14 cellular contexts compared by ENCODE assay signal in the genomic region with DNA sequence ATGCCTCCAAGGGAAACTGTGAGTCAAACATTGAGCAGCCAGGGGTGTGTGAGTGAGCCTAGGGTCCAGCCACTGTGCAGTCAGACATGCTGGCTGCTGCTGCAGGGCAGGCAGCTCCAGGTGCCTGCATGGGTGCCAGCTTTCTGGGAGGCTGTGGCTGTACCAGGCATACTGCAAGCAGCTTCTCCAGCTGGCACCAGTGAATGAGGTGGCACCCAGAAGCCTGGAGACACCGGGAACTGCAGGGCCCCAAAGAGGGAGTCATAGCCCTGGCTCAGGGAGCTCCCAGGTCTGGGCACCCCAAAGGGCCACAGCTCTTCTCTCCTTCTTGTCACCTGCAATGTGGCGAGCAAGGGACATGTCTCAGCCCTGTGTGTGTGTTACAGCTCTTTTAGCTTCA.
DNase-seq lines count a peak whose midpoint lies in the region; ATAC-seq and TF ChIP-seq lines count a peak whose summit lies in the region.
"Had no signal": no experiment of that assay in that cellular context is flagged by ENCODE, and none has a peak within 500 bp of the region (broad histone marks: within the 10 kb centered on the region; RNA-seq: fewer than 3 reads in every experiment).

No MANE protein-coding gene starts in this region.

- no CpG with 5 or more reads among the region's 2 CpGs for WGBS in trophoblast cell (ENCODE audit: extremely low coverage, insufficient coverage, insufficient read length)

- H3K79me1 ChIP-seq in trophoblast cell (ENCODE audit: low read length), result no peaks in the 10 kb centered on the region

- H3K23ac ChIP-seq in trophoblast cell (ENCODE audit: low read length), result no peak overlapping the region

- no peak overlapping the region for H2BK12ac ChIP-seq in trophoblast cell (ENCODE audit: low read length)

- TF ChIP-seq CTCF in RWPE2 (IDR thresholded peaks at IDR 0.05; ENCODE audit: poor library complexity, severe bottlenecking) (no peak), epithelial cell of esophagus (IDR thresholded peaks at IDR 0.05; ENCODE audit: insufficient read depth, low read depth, low read length, missing control alignments) (no peak)

- H3K18ac ChIP-seq in trophoblast cell (ENCODE audit: low read length), result no peak overlapping the region

- no peak overlapping the region for H3K4me3 ChIP-seq in RWPE2 (ENCODE audit: severe bottlenecking)
- H3K4me3 ChIP-seq in epithelial cell of esophagus (ENCODE audit: low read length), result no peak overlapping the region
- no peak overlapping the region for H3K4me3 ChIP-seq in trophoblast cell (ENCODE audit: low read depth, low read length)
- H3K4me3 ChIP-seq: A549 had no signal

- no peaks in the 10 kb centered on the region for H3K79me2 ChIP-seq in trophoblast cell (ENCODE audit: control insufficient read depth, insufficient read depth, low read length, poor library complexity)

- H4K12ac ChIP-seq in trophoblast cell (ENCODE audit: low read depth, low read length), result no peak overlapping the region

- no peak overlapping the region for H2BK120ac ChIP-seq in trophoblast cell (ENCODE audit: insufficient read depth, low read length, poor library complexity)

- H3K14ac ChIP-seq in trophoblast cell (ENCODE audit: low read length), result no peak overlapping the region

- H3K4me2 ChIP-seq in trophoblast cell (ENCODE audit: low read length), result no peak overlapping the region
- H3K4me2 ChIP-seq: A549 had no signal

- H4K91ac ChIP-seq in trophoblast cell (ENCODE audit: low read depth, low read length), result no peak overlapping the region

- no peak overlapping the region for H4K8ac ChIP-seq in trophoblast cell (ENCODE audit: low read depth, low read length)

- H3K9me3 ChIP-seq in RWPE2 (ENCODE audit: severe bottlenecking) (no peaks in the 10 kb centered on the region), trophoblast cell (ENCODE audit: insufficient read depth, low read depth, low read length) (no peaks in the 10 kb centered on the region)
- H3K9me3 ChIP-seq: A549, Caco-2 had no signal

- no peak overlapping the region for H3K4ac ChIP-seq in trophoblast cell (ENCODE audit: low read depth, low read length)

- ATAC-seq in RWPE2 (ENCODE audit: low read depth), result 0 out of 3 replicates have a peak, but pooled peaks have one; percentile 21
- no peak for ATAC-seq in GM18867 (IDR thresholded peaks at IDR 0.05; ENCODE audit: unreplicated experiment)
- ATAC-seq: A549 had no signal

- H3K27ac ChIP-seq in RWPE2 (ENCODE audit: poor library complexity, severe bottlenecking) (no peak overlapping the region), trophoblast cell (ENCODE audit: low read depth, low read length) (no peak overlapping the region)
- H3K27ac ChIP-seq: A549, C4-2B had no signal

- no peaks in the 10 kb centered on the region for H3K36me3 ChIP-seq in RWPE2 (ENCODE audit: low read depth)
- H3K36me3 ChIP-seq in trophoblast cell (ENCODE audit: control insufficient read depth in 1 of 2, insufficient read depth in 2 of 2, low read length in 2 of 2), result no peaks in the 10 kb centered on the region

- H2BK5ac ChIP-seq in trophoblast cell (ENCODE audit: low read depth, low read length, poor library complexity), result no peak overlapping the region

- H2AFZ ChIP-seq in trophoblast cell (ENCODE audit: insufficient read depth, low read length, poor library complexity), result no peak overlapping the region

- H2AK5ac ChIP-seq in trophoblast cell (ENCODE audit: low read length), result no peak overlapping the region

- no peak overlapping the region for H3K9ac ChIP-seq in trophoblast cell (ENCODE audit: low read length)

- DNase-seq in RWPE2 (ENCODE audit: low spot score) (no peak), epithelial cell of esophagus (ENCODE audit: low read depth) (peak; percentile 37), trophoblast cell (peak; percentile 42 to 47), ecto neural progenitor cell (ENCODE audit: low spot score) (no peak), DMS79 (lab: John Stamatoyannopoulos, UW) (no peak)
- DNase-seq: AML-193; Caco-2; CD4-positive, alpha-beta T cell; GDM1; GOT3; H9 had no signal

- H3K27me3 ChIP-seq in RWPE2 (ENCODE audit: insufficient read depth, poor library complexity, severe bottlenecking) (no peaks in the 10 kb centered on the region), trophoblast cell (ENCODE audit: insufficient read depth, low read length) (no peaks in the 10 kb centered on the region)

- H3K4me1 ChIP-seq in RWPE2 (ENCODE audit: insufficient read depth, poor library complexity, severe bottlenecking) (no peaks in the 10 kb centered on the region), trophoblast cell (ENCODE audit: control insufficient read depth in 1 of 2, insufficient read depth in 2 of 2, low read length in 2 of 2) (no peaks in the 10 kb centered on the region)
- H3K4me1 ChIP-seq: A549, Caco-2 had no signal

Comparison
In these comparisons a context has a peak if more than half of its experiments do, and no peak if none do; other contexts are left out.
1. DNase-seq: peak in epithelial cell of esophagus (single experiment) and trophoblast cell (2 of 2); none in RWPE2 (single experiment), ecto neural progenitor cell (single experiment) and DMS79 (single experiment).